In the genomic region with DNA sequence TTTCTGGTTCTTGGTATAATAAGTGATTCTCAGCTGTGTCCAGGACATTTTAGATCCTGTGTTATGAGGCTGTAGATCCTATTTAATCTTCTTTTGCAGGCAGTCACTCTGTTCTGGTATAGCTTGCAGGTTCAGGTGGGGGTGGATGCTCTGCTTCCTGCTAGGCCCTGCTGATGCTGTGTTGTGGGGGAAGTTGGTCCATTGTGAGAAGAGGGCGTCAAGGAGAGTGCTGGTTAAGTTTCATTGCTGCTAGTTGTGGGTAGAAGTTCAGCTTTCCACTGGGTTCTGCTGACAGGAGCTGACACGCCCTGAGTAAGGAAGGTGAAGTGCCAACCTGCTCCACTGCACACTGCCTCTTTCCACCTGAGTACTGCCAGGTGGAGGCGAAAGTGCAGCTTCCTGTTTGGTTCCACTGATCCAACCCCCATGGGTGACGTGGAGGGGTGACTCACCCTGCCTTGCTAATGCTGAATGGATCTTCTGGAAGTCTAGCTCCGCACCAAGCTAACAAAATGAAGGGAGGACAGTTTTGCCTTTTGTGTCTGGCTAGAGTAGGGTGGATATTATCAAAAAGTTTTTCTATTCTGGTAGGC, we compare ENCODE assay signal across 8 cellular contexts. TPM values are rescaled to one million over a fixed set of nuclear protein-coding genes. Genes with fewer than 3 reads are reported as not detected.
A peak's percentile ranks its signal among the peaks of the same experiment; 100 is the strongest.
DNase-seq lines count a peak whose midpoint lies in the region; ATAC-seq lines count a peak whose summit lies in the region.

No MANE protein-coding gene starts in this region.

- H3K27me3 ChIP-seq in muscle layer of duodenum (ENCODE audit: low read depth, low read length), result no peaks in the 10 kb centered on the region

- peak overlapping the region; percentile 10 for H3K27ac ChIP-seq in muscle layer of duodenum (ENCODE audit: low read length)

- no peaks in the 10 kb centered on the region for H3K4me1 ChIP-seq in muscle layer of duodenum (ENCODE audit: control insufficient read depth in 1 of 2, insufficient read depth in 2 of 2, low read length in 2 of 2)

- ATAC-seq in GM19395 (IDR thresholded peaks at IDR 0.05; ENCODE audit: unreplicated experiment) (peak; percentile 92), HG03521 (IDR thresholded peaks at IDR 0.05; ENCODE audit: unreplicated experiment) (no peak)
- ATAC-seq in activated T-cell treated with anti-CD3 and anti-CD28 coated beads, Interleukin-2, amount 50 U/mL, for 4 hours, result peak; percentile 90 to 96

- no peak overlapping the region for H3K4me3 Mint-ChIP-seq in activated T-cell treated with anti-CD3 and anti-CD28 coated beads, Interleukin-2, amount 50 U/mL, for 4 hours

- DNase-seq in HT-29 (ENCODE audit: low spot score) (peak; percentile 94), inferior parietal cortex (ENCODE audit: extremely low spot score) (no peak), cardiac septum (ENCODE audit: low spot score) (no peak), NK-92 (lab: John Stamatoyannopoulos, UW; ENCODE audit: unreplicated experiment) (no peak)
- peak; percentile 69 for DNase-seq in activated T-cell treated with anti-CD3 and anti-CD28 coated beads, Interleukin-2, amount 50 U/mL, for 4 hours

- H3K9me3 ChIP-seq in muscle layer of duodenum (ENCODE audit: control insufficient read depth in 1 of 2, low read length in 2 of 2), result no peaks in the 10 kb centered on the region

- H3K36me3 Mint-ChIP-seq in activated T-cell treated with anti-CD3 and anti-CD28 coated beads, Interleukin-2, amount 50 U/mL, for 4 hours (ENCODE audit: insufficient read depth), result peaks cover 25% of the 10 kb centered on the region

- intact Hi-C loops in cardiac septum (cut with DNase I), result no loop called here

- no peaks in the 10 kb centered on the region for H3K9me3 Mint-ChIP-seq in activated T-cell treated with anti-CD3 and anti-CD28 coated beads, Interleukin-2, amount 50 U/mL, for 4 hours

- H3K36me3 ChIP-seq in muscle layer of duodenum (ENCODE audit: control insufficient read depth in 1 of 2, insufficient read depth in 2 of 2, low read length in 2 of 2), result peaks cover 4 to 12% of the 10 kb centered on the region in 2 donors

- H3K27me3 Mint-ChIP-seq in activated T-cell treated with anti-CD3 and anti-CD28 coated beads, Interleukin-2, amount 50 U/mL, for 4 hours (ENCODE audit: low read depth), result no peaks in the 10 kb centered on the region

- peaks cover 21% of the 10 kb centered on the region for H3K4me1 Mint-ChIP-seq in activated T-cell treated with anti-CD3 and anti-CD28 coated beads, Interleukin-2, amount 50 U/mL, for 4 hours (ENCODE audit: low read depth)

- no peak overlapping the region for H3K4me3 ChIP-seq in muscle layer of duodenum (ENCODE audit: low read depth in 1 of 2, low read length in 2 of 2)

RNA-seq across cellular contexts. Expression of a gene that starts 16.3 kb away (rescaled TPM):
- 2.3 and 5.1 TPM in 2 replicates for total RNA-seq in HT-29 (2014; rRNA removed; shearing (Covaris generic))
- total RNA-seq in activated T-cell treated with anti-CD3 and anti-CD28 coated beads, Interleukin-2, amount 50 U/mL, for 4 hours, result 10 to 100 TPM in 2 of 3 donors, 1 to 10 TPM in 1; 7.3 to 11.1 (median 11.1) TPM
- total RNA-seq in cardiac septum, result 10.7 TPM

RNA-seq across cellular contexts. Expression of a gene that starts 16.7 kb away (rescaled TPM):
- 32.1 and 36.6 TPM in 2 replicates for total RNA-seq in HT-29 (2014; rRNA removed; shearing (Covaris generic))
- 10 to 100 TPM; 38.9 to 49.8 (median 41.3) TPM for total RNA-seq in activated T-cell treated with anti-CD3 and anti-CD28 coated beads, Interleukin-2, amount 50 U/mL, for 4 hours
- 25.5 TPM for total RNA-seq in cardiac septum

RNA-seq across cellular contexts. Expression of a gene that starts 43.5 kb away (rescaled TPM):
- 41.3 and 41.8 TPM in 2 replicates for total RNA-seq in HT-29 (2014; rRNA removed; shearing (Covaris generic))
- total RNA-seq in activated T-cell treated with anti-CD3 and anti-CD28 coated beads, Interleukin-2, amount 50 U/mL, for 4 hours, result 10 to 100 TPM; 30.6 to 38.0 (median 36.0) TPM
- 11.4 TPM for total RNA-seq in cardiac septum

Comparison
In these comparisons a context has a peak if more than half of its experiments do, and no peak if none do; other contexts are left out.
1. DNase-seq: peak in HT-29 (single experiment) and activated T-cell treated with anti-CD3 and anti-CD28 coated beads, Interleukin-2, amount 50 U/mL, for 4 hours (single experiment); none in inferior parietal cortex (single experiment), cardiac septum (single experiment) and NK-92 (single experiment).